1 cellular context compared by ENCODE assay signal in the genomic region with DNA sequence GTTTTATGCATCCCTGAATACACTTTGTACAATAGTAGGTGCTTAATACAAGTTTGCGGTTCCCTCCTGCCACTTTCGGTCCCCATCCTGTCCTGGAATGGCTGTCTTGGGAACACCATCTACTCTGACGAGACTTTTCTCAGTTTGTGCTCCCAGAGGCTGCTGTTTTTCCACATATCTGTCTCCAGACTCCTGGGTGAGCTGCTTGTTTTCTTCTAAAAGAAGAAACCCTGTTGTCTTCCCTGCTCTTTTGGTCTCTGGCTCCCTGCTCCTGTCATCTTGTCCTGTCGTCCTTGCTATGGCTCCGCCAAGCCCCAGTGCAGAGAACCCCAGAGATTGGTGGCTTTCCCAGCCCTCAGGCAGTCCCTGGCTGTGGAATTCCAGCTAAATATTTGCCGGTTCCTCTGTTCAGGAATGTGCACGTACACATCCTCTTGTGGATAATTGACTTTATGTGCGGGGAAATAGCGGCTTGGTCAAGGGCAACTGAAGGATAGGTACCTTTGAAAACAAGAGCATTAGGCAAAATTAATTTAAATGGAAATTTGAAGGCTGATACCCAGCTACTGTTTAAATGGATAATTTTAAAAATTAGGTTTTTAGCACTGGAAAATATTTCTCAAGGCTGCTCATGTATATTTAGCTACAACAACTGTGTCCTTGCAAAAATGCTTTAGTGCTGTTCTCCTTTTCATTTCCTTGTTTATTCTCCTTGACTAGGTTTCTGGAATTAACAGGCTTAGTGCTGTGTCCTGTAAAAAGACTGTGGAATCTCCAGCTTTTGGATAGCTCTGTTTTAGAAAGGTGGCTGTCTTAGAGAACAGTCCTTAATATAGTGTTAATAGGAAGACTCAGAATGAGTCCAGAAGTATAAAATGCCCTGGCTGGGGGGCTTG.
TF ChIP-seq lines count a peak whose summit lies in the region.

No MANE protein-coding gene starts in this region.

TF ChIP-seq in endothelial cell of umbilical vein, 7 proteins besides CTCF, POLR2A, EP300 and RAD21 (continued from another document):
- TF ChIP-seq MAX (IDR thresholded peaks at IDR 0.05; ENCODE audit: insufficient read depth, insufficient read length) (no peak), GATA2 (IDR thresholded peaks at IDR 0.05; ENCODE audit: insufficient read depth, insufficient read length, low read depth, low read length) (no peak)
